ENCODE assay signal across 8 cellular contexts in the genomic region with DNA sequence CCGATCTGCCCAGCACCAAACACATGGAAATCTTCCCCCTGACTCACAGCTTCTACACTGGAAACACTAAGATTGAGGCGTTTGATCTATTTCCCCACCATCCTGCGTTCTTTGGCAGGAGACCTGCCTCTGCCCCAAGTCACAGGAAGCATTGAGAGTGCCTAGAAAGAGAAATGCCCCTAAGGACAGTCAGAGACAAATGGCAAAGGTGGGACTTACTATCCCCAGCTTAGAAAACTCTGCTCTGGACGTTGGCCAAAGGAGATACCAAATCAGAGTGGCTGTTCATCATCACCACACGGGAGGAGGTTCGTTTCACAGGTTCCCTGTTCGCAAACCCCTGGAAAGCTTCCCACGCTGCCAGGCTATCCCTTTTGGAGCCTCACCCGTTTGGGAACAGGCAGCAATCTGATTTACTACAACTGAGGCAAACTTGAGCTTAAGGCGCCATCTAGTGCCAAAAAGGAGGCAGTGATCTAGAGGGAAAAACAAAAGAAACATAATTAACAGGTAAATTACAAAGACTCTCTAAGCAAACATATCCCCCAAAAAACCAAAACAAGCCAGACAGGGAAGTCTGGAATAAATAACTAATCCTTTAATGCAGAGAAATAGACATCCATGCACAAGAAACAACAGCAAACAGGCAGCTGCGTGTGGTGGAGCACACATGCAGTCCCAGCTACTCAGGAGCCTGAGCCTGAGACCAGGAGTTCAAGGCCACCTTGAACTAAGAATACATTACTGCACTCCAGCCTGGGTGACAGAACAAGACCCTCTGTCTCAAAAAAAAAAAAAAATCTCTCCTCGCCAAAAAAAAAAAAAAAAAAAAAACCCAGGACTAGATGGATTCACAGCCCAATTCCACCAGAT. TPM values are rescaled to one million over a fixed set of nuclear protein-coding genes. Genes with fewer than 3 reads are reported as not detected.
DNase-seq lines count a peak whose midpoint lies in the region; ATAC-seq, FAIRE-seq and TF ChIP-seq lines count a peak whose summit lies in the region.

No MANE protein-coding gene starts in this region.

- no peaks in the 10 kb centered on the region for H3K79me2 ChIP-seq in HCT116 (ENCODE audit: insufficient read depth, low read length)

- H2AFZ ChIP-seq in HCT116 (ENCODE audit: low read depth, low read length, poor library complexity, severe bottlenecking): peak overlapping the region; percentile 73

- H3K27ac ChIP-seq in HCT116 (ENCODE audit: low read depth, low read length) (no peak overlapping the region), Panc1 (ENCODE audit: low read length) (no peak overlapping the region)

- H4K20me1 ChIP-seq in HCT116 (ENCODE audit: insufficient read depth): no peaks in the 10 kb centered on the region

- POLR2A ChIA-PET in HCT116 (lab: Charles Lee) (no interaction called here), Panc1 (lab: Charles Lee) (interaction anchor here (0.7 kb wide), 1 partner anchor 814 kb away, joined by 5 read pairs; no protein-coding TSS in a partner anchor)

- no peaks in the 10 kb centered on the region for H3K36me3 ChIP-seq in HCT116 (ENCODE audit: control insufficient read depth in 1 of 2, insufficient read depth in 2 of 2, low read length in 2 of 2)
- no peaks in the 10 kb centered on the region for H3K36me3 ChIP-seq in Panc1 (ENCODE audit: control insufficient read depth, insufficient read depth, low read length)

- BruUV-seq in HCT116 (replicated peaks; lab: Mats Ljungman, UMichigan): no TSS peak
- BruUV-seq in Panc1 (replicated peaks; lab: Mats Ljungman, UMichigan): no TSS peak

- H3K4me3 ChIP-seq in HCT116 (replicated peaks in 1 of 2; ENCODE audit: low read depth in 1 of 2, low read length in 2 of 2) (no peak overlapping the region), Panc1 (ENCODE audit: low read depth in 2 of 2, low read length in 2 of 2) (no peak overlapping the region), fibroblast of villous mesenchyme (ENCODE audit: low read depth, low read length) (no peak overlapping the region)

- FAIRE-seq in D721Med (lab: Jason Lieb, UNC): no peak

- H3K27me3 ChIP-seq in HCT116 (ENCODE audit: insufficient read depth, low read length): no peaks in the 10 kb centered on the region; the same call in 1 of the 2 replicates
- H3K27me3 ChIP-seq in Panc1 (ENCODE audit: control insufficient read depth, insufficient read depth, low read length): peaks cover 10% of the 10 kb centered on the region; the same call in 1 of the 2 replicates

- intact Hi-C loops in HCT116 (cut with micrococcal nuclease): loop anchor here (1.0 to 5.0 kb wide), 3 partner anchors 217 to 1712 kb away; no protein-coding TSS in a partner anchor
- intact Hi-C loops in Panc1 (cut with micrococcal nuclease; ENCODE audit: unreplicated experiment): loop anchor here (5.0 kb wide), 1 partner anchor 217 kb away; no protein-coding TSS in a partner anchor

- CTCF ChIA-PET in HCT116 (lab: Charles Lee): interaction anchor here (0.9 to 1.8 kb wide), 10 partner anchors 12 to 1711 kb away, joined by 3 to 17 read pairs (median 4); no protein-coding TSS in a partner anchor
- CTCF ChIA-PET in Panc1 (lab: Charles Lee): interaction anchor here (0.7 kb wide), 6 partner anchors 10 to 1846 kb away, joined by 3 to 9 read pairs (median 4); no protein-coding TSS in a partner anchor

- H3K9ac ChIP-seq in HCT116 (ENCODE audit: low read length): no peak overlapping the region

- TF ChIP-seq POLR2A in HCT116 (IDR thresholded peaks at IDR 0.05; ENCODE audit: borderline replicate concordance, extremely low read depth, insufficient read depth, insufficient read length): no peak

- H3K9me3 ChIP-seq in HCT116 (ENCODE audit: control insufficient read depth in 1 of 2, insufficient read depth in 1 of 2, low read depth in 1 of 2, low read length in 2 of 2) (peaks cover 0 to 9% of the 10 kb centered on the region in 2 experiments; a peak in 2 of 4 replicates), Panc1 (ENCODE audit: control insufficient read depth, insufficient read depth, low read depth, low read length) (no peaks in the 10 kb centered on the region)

- no peaks in the 10 kb centered on the region for H3K9me2 ChIP-seq in HCT116 (ENCODE audit: insufficient read depth)

- H3K4me1 ChIP-seq in HCT116 (ENCODE audit: control insufficient read depth in 1 of 2, insufficient read depth in 2 of 2, low read length in 2 of 2): 0 out of 4 replicates have a peak, but pooled peaks cover 0 to 3% of the 10 kb centered on the region in 2 experiments
- H3K4me1 ChIP-seq in Panc1 (ENCODE audit: control insufficient read depth, insufficient read depth, low read length): no peaks in the 10 kb centered on the region

- ATAC-seq in HCT116 (peak; percentile 86), Panc1 (peak; percentile 92), GM21528 (IDR thresholded peaks at IDR 0.05; ENCODE audit: low FRiP score, unreplicated experiment) (no peak)

- DNase-seq in D721Med (ENCODE audit: insufficient read length, low spot score) (no peak), HCT116 (ENCODE audit: low read depth, low spot score) (peak; percentile 51), Panc1 (ENCODE audit: low read depth, low spot score) (peak; percentile 32), fibroblast of villous mesenchyme (ENCODE audit: low read depth) (peak; percentile 53), cerebellar nuclear complex (lab: John Stamatoyannopoulos, UW) (no peak), KG1 (lab: John Stamatoyannopoulos, UW) (no peak)
- DNase-seq in activated effector memory CD4-positive, alpha-beta T cell treated with anti-CD3 and anti-CD28 coated beads, Interleukin-2, amount 50 U/mL, for 16 hours: no peak

- in situ Hi-C loops in Panc1 (cut with HindIII; ENCODE audit: low pct_unique_long_range_greater_than_20kb, low sequenced_read_pairs): no loop called here

- peak overlapping the region; percentile 26 for H3K4me2 ChIP-seq in HCT116 (ENCODE audit: low read length)

- TF ChIP-seq RAD21 in HCT116 (IDR thresholded peaks at IDR 0.05; ENCODE audit: low read depth): peak; percentile 84

- peak; percentile 52 for TF ChIP-seq CTCF in D721Med (IDR thresholded peaks at IDR 0.05; ENCODE audit: insufficient read depth, missing control alignments)
- peak; percentile 56 to 94 (median 78); a peak in 5 of 6 replicates for TF ChIP-seq CTCF in HCT116 (IDR thresholded peaks at IDR 0.05 in 2 of 3, conservative IDR thresholded peaks at IDR 0.05 in 1 of 3; ENCODE audit: borderline replicate concordance in 1 of 3, insufficient read depth in 1 of 3, low read depth in 2 of 3, low read length in 2 of 3)
- peak; percentile 84 for TF ChIP-seq CTCF in Panc1 (IDR thresholded peaks at IDR 0.05)
- TF ChIP-seq CTCF in fibroblast of villous mesenchyme (IDR thresholded peaks at IDR 0.05; ENCODE audit: insufficient read depth, low read depth, low read length): peak; percentile 80

- RAD21 ChIA-PET in HCT116 (lab: Charles Lee; ENCODE audit: low non-redundant PET in 1 of 2, low total read pairs in 2 of 2, uncharacterized antibody in 2 of 2, unreplicated experiment in 2 of 2): no interaction called here

TF ChIP-seq in HCT116, 20 proteins besides CTCF, POLR2A, EP300 and RAD21:
- TF ChIP-seq SP1 (IDR thresholded peaks at IDR 0.05; ENCODE audit: low read depth) (no peak), CBX3 (IDR thresholded peaks at IDR 0.05; ENCODE audit: low read depth) (peak; percentile 88), YY1 (IDR thresholded peaks at IDR 0.05; ENCODE audit: extremely low read depth, insufficient replicate concordance, low read depth, low read length) (no peak)
TF ChIP-seq in HCT116: peak in this region for 1.

RNA-seq across cellular contexts. Expression of a gene that starts 48.4 kb away (rescaled TPM):
- 242 TPM for total RNA-seq in HCT116 (2021; ENCODE audit: unreplicated experiment)
- 106 and 122 TPM in 2 replicates for polyA plus RNA-seq in HCT116 (2012)
- 159 TPM for total RNA-seq in Panc1 (2021; ENCODE audit: unreplicated experiment)
- polyA plus RNA-seq in Panc1 (2012; ENCODE audit: insufficient read length): 140 TPM
- total RNA-seq in fibroblast of villous mesenchyme: 54.8 and 63.5 TPM in 2 replicates

Comparison
In these comparisons a context has a peak if more than half of its experiments do, and no peak if none do; other contexts are left out.
1. DNase-seq: peak in HCT116 (single experiment), Panc1 (single experiment) and fibroblast of villous mesenchyme (single experiment); none in D721Med (single experiment), activated effector memory CD4-positive, alpha-beta T cell treated with anti-CD3 and anti-CD28 coated beads, Interleukin-2, amount 50 U/mL, for 16 hours (single experiment), cerebellar nuclear complex (0 of 2) and KG1 (single experiment).
2. Peak in every context shown above with its lines, with median percentiles within 50 percentile points of each other: CTCF ChIP-seq.